In the genomic region with DNA sequence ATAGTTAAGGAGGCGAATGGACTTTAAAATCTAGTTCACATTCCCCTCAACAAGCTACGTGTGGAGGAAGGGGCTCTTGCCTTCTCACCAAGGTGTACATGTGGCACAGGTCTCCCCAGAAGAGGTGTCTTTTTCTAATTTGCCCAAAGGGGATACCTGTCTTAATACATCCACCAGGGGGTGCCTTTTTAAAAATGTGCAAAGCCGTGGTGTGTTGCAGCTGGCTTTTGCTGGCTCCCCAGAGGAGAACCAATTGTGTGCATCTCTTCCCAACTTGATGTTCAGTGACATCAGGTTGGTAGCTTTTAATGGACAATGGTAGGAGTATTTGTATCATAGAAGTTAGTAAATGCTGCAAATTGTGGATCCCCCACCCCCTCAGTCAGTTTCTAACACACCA, we compare ENCODE assay signal across 8 cellular contexts. TPM values are rescaled to one million over a fixed set of nuclear protein-coding genes. Genes with fewer than 3 reads are reported as not detected.
A peak's percentile ranks its signal among the peaks of the same experiment; 100 is the strongest.
DNase-seq lines count a peak whose midpoint lies in the region; ATAC-seq and TF ChIP-seq lines count a peak whose summit lies in the region.

No MANE protein-coding gene starts in this region.

- H3K4me2 ChIP-seq in DND-41 (ENCODE audit: insufficient read depth, low read length), result no peak overlapping the region

- H3K4me3 ChIP-seq in DND-41 (ENCODE audit: low read depth in 1 of 2, low read length in 2 of 2), result no peak overlapping the region
- H3K4me3 ChIP-seq in left lung, result no peak overlapping the region

- H3K27me3 Mint-ChIP-seq in activated naive CD4-positive, alpha-beta T cell treated with anti-CD3 and anti-CD28 coated beads, Interleukin-2, amount 10 ng/mL, durations not matched to agents 7 days and 5 days, result no peaks in the 10 kb centered on the region

- no peak overlapping the region for H3K9ac ChIP-seq in DND-41 (ENCODE audit: low read depth, low read length)

- no peak overlapping the region for H3K27ac Mint-ChIP-seq in activated naive CD4-positive, alpha-beta T cell treated with anti-CD3 and anti-CD28 coated beads, Interleukin-2, amount 10 ng/mL, durations not matched to agents 7 days and 5 days

- ATAC-seq in DND-41 (ENCODE audit: insufficient read depth, low read depth), result peak; percentile 52; the same call in 2 of the 3 replicates
- peak; percentile 48 for ATAC-seq in GM21447 (IDR thresholded peaks at IDR 0.05; ENCODE audit: unreplicated experiment)
- peak; percentile 50 for ATAC-seq in left lung
- no peak for ATAC-seq in HG03571 (IDR thresholded peaks at IDR 0.05; ENCODE audit: unreplicated experiment)

- H3K27ac ChIP-seq in DND-41 (ENCODE audit: low read length) (no peak overlapping the region), left lung (no peak overlapping the region)

- H3K79me2 ChIP-seq in DND-41 (ENCODE audit: insufficient read depth, low read length), result no peaks in the 10 kb centered on the region

- H3K9me3 ChIP-seq in DND-41 (ENCODE audit: insufficient read depth, low read length, severe bottlenecking) (peaks cover 20% of the 10 kb centered on the region), left lung (peaks cover 3 to 27% of the 10 kb centered on the region in 2 donors)

- no peaks in the 10 kb centered on the region for H4K20me1 ChIP-seq in DND-41 (ENCODE audit: insufficient read depth, low read length)

- H3K4me1 Mint-ChIP-seq in activated naive CD4-positive, alpha-beta T cell treated with anti-CD3 and anti-CD28 coated beads, Interleukin-2, amount 10 ng/mL, durations not matched to agents 7 days and 5 days, result peaks cover 3% of the 10 kb centered on the region

- H3K27me3 ChIP-seq in DND-41 (ENCODE audit: insufficient read depth, low read length, poor library complexity), result no peaks in the 10 kb centered on the region
- H3K27me3 ChIP-seq in left lung, result no peaks in the 10 kb centered on the region

- H3K4me1 ChIP-seq in DND-41 (ENCODE audit: insufficient read depth, low read length) (no peaks in the 10 kb centered on the region), left lung (no peaks in the 10 kb centered on the region)

- H3K4me3 Mint-ChIP-seq in activated naive CD4-positive, alpha-beta T cell treated with anti-CD3 and anti-CD28 coated beads, Interleukin-2, amount 10 ng/mL, durations not matched to agents 7 days and 5 days, result no peak overlapping the region

- DNase-seq in DND-41 (no peak), NCI-H2227 treated with DMSO at 0.1 percent for 48 hours (lab: John Stamatoyannopoulos, UW) (peak; percentile 2), left lung (no peak), mesenteric fat pad (ENCODE audit: low spot score) (no peak), NCI-H2196 treated with DMSO at 0.1 percent for 48 hours (lab: John Stamatoyannopoulos, UW; ENCODE audit: unreplicated experiment) (no peak)
- peak; percentile 29 for DNase-seq in activated naive CD4-positive, alpha-beta T cell treated with anti-CD3 and anti-CD28 coated beads, Interleukin-2, amount 10 ng/mL, durations not matched to agents 7 days and 5 days

- H3K9me3 Mint-ChIP-seq in activated naive CD4-positive, alpha-beta T cell treated with anti-CD3 and anti-CD28 coated beads, Interleukin-2, amount 10 ng/mL, durations not matched to agents 7 days and 5 days, result peaks cover 34% of the 10 kb centered on the region

- H3K36me3 Mint-ChIP-seq in activated naive CD4-positive, alpha-beta T cell treated with anti-CD3 and anti-CD28 coated beads, Interleukin-2, amount 10 ng/mL, durations not matched to agents 7 days and 5 days, result peaks cover 69% of the 10 kb centered on the region

- TF ChIP-seq CTCF in DND-41 (IDR thresholded peaks at IDR 0.05; ENCODE audit: borderline replicate concordance, extremely low read depth, low read length, poor library complexity, severe bottlenecking) (peak; percentile 42), left lung (IDR thresholded peaks at IDR 0.05) (peak; percentile 17 to 23)

- intact Hi-C loops in left lung (cut with DNase I), result no loop called here

- no peak overlapping the region for H2AFZ ChIP-seq in DND-41 (ENCODE audit: low read depth, low read length)

- H3K36me3 ChIP-seq in DND-41 (ENCODE audit: insufficient read depth, low read length) (peaks cover 20% of the 10 kb centered on the region), left lung (peaks cover 0 to 30% of the 10 kb centered on the region in 2 donors)

- CTCF ChIA-PET in activated naive CD4-positive, alpha-beta T cell treated with anti-CD3 and anti-CD28 coated beads, Interleukin-2, amount 10 ng/mL, durations not matched to agents 7 days and 5 days (lab: Charles Lee), result interaction anchor here (0.7 to 2.0 kb wide), 17 partner anchors 8 to 270 kb away, joined by 3 to 8 read pairs (median 4); partner anchors contain the start of gene DUSP16

RNA-seq across cellular contexts. Expression of gene CREBL2, which starts 33.8 kb away (rescaled TPM):
- total RNA-seq in left lung, result 10 to 100 TPM; 33.4 to 35.9 TPM
- total RNA-seq in mesenteric fat pad, result 44.0 TPM

RNA-seq across cellular contexts. Expression of gene GPR19, which starts 50.5 kb away (rescaled TPM):
- total RNA-seq in left lung, result under 1 TPM; 0.24 to 0.70 TPM
- total RNA-seq in mesenteric fat pad, result not detected

Comparison
In these comparisons a context has a peak if more than half of its experiments do, and no peak if none do; other contexts are left out.
1. DNase-seq: peak in NCI-H2227 treated with DMSO at 0.1 percent for 48 hours (single experiment) and activated naive CD4-positive, alpha-beta T cell treated with anti-CD3 and anti-CD28 coated beads, Interleukin-2, amount 10 ng/mL, durations not matched to agents 7 days and 5 days (single experiment); none in DND-41 (single experiment), left lung (0 of 2), mesenteric fat pad (single experiment) and NCI-H2196 treated with DMSO at 0.1 percent for 48 hours (single experiment).